In the genomic region with DNA sequence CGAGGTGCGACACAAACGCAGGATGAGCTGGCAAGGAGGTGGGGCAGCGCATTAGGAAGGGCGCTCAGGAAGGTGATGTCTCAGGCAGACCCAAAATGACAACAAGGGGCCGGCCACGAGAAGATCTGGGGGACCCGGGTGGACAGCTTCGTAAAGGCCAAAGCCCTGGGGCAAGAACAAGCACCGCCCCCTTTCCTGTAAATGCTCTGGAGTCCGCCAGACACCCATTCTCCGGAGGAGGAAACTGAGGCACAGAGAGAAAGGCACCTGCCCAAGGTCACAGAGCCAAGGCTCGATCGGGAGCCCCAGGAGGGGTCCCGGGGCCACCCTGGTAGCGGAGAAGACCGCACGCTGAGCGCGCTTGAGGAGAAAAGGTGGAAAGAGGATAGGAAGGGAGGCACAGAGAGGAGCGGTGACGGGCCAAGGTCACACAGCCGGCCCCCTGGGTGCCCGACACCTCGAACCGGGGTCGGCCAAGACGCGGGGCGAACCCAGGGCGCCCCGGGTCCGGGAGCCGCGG, we compare ENCODE assay signal across 7 cellular contexts. TPM values are rescaled to one million over a fixed set of nuclear protein-coding genes. Genes with fewer than 3 reads are reported as not detected.
A peak's percentile ranks its signal among the peaks of the same experiment; 100 is the strongest.
DNase-seq lines count a peak whose midpoint lies in the region; ATAC-seq and TF ChIP-seq lines count a peak whose summit lies in the region.
"Had no signal": no experiment of that assay in that cellular context is flagged by ENCODE, and none has a peak within 500 bp of the region (broad histone marks: within the 10 kb centered on the region; RNA-seq: fewer than 3 reads in every experiment).

No MANE protein-coding gene starts in this region.

- peaks cover 77% of the 10 kb centered on the region for H3K4me1 Mint-ChIP-seq in stimulated activated naive CD8-positive, alpha-beta T cell treated with anti-CD3 and anti-CD28 coated beads, Interleukin-15, amount 100 ng/mL, for 72 hours

- H3K9me3 Mint-ChIP-seq in stimulated activated naive CD8-positive, alpha-beta T cell treated with anti-CD3 and anti-CD28 coated beads, Interleukin-15, amount 100 ng/mL, for 72 hours: no peaks in the 10 kb centered on the region

- H3K27ac ChIP-seq in left ventricle myocardium inferior (replicated peaks): peak overlapping the region; percentile 97

- no peak for TF ChIP-seq CTCF in left ventricle myocardium inferior (IDR thresholded peaks at IDR 0.05; ENCODE audit: borderline replicate concordance)

- no peaks in the 10 kb centered on the region for H3K9me3 ChIP-seq in left ventricle myocardium inferior (replicated peaks)

- no peaks in the 10 kb centered on the region for H3K27me3 ChIP-seq in left ventricle myocardium inferior (ENCODE audit: low read depth)

- DNase-seq in G401 (ENCODE audit: low spot score): peak; percentile 8
- peak; percentile 16 for DNase-seq in activated CD4-positive, alpha-beta T cell treated with anti-CD3 and anti-CD28 coated beads for 48 hours
- DNase-seq in left ventricle myocardium inferior: no peak
- DNase-seq in stimulated activated naive CD8-positive, alpha-beta T cell treated with anti-CD3 and anti-CD28 coated beads, Interleukin-15, amount 100 ng/mL, for 72 hours: peak in 1 of 2 donors; percentile 20
- no peak for DNase-seq in KBM-7

- H3K4me3 ChIP-seq in left ventricle myocardium inferior: peak overlapping the region; percentile 94

- ATAC-seq in stimulated activated naive CD8-positive, alpha-beta T cell treated with anti-CD3 and anti-CD28 coated beads, Interleukin-15, amount 100 ng/mL, for 72 hours: no peak
- ATAC-seq in GM21447 (IDR thresholded peaks at IDR 0.05; ENCODE audit: unreplicated experiment): no peak

- in situ Hi-C loops in G401 (cut with HindIII; ENCODE audit: low sequenced_read_pairs) (no loop called here), KBM-7 (cut with MboI; ENCODE audit: low pct_unique_long_range_greater_than_20kb, low sequenced_read_pairs) (no loop called here)

- peaks cover 56% of the 10 kb centered on the region for H3K36me3 ChIP-seq in left ventricle myocardium inferior

- peak overlapping the region; percentile 99 to 100 for H3K27ac Mint-ChIP-seq in stimulated activated naive CD8-positive, alpha-beta T cell treated with anti-CD3 and anti-CD28 coated beads, Interleukin-15, amount 100 ng/mL, for 72 hours

- intact Hi-C loops in left ventricle myocardium inferior (cut with micrococcal nuclease): no loop called here

- H3K4me3 Mint-ChIP-seq in stimulated activated naive CD8-positive, alpha-beta T cell treated with anti-CD3 and anti-CD28 coated beads, Interleukin-15, amount 100 ng/mL, for 72 hours: peak overlapping the region; percentile 99 to 100

- H3K27me3 Mint-ChIP-seq in stimulated activated naive CD8-positive, alpha-beta T cell treated with anti-CD3 and anti-CD28 coated beads, Interleukin-15, amount 100 ng/mL, for 72 hours: no peaks in the 10 kb centered on the region

- peaks cover 96% of the 10 kb centered on the region for H3K4me1 ChIP-seq in left ventricle myocardium inferior

RNA-seq across cellular contexts. Expression of gene SAFB2, which starts 0.6 kb away (rescaled TPM):
- total RNA-seq in G401 (2014; rRNA removed; shearing (Covaris generic)): 6.0 and 13.7 TPM in 2 replicates
- 40.5 TPM for total RNA-seq in left ventricle myocardium inferior

RNA-seq across cellular contexts. Expression of gene SAFB, which starts 0.9 kb away (rescaled TPM):
- total RNA-seq in G401 (2014; rRNA removed; shearing (Covaris generic)): 43.8 and 65.7 TPM in 2 replicates
- 54.6 TPM for total RNA-seq in left ventricle myocardium inferior

RNA-seq across cellular contexts. Expression of gene TINCR, which starts 54.3 kb away (rescaled TPM):
- not detected in 2 replicates for total RNA-seq in G401 (2014; rRNA removed; shearing (Covaris generic))
- not detected for total RNA-seq in left ventricle myocardium inferior
- total RNA-seq: LHCN-M2 had no signal

RNA-seq across cellular contexts. Expression of gene MICOS13, which starts 58.3 kb away (rescaled TPM):
- 36.5 and 74.5 TPM in 2 replicates for total RNA-seq in G401 (2014; rRNA removed; shearing (Covaris generic))
- 155 TPM for total RNA-seq in left ventricle myocardium inferior

RNA-seq across cellular contexts. Expression of gene HSD11B1L, which starts 58.8 kb away (rescaled TPM):
- 15.1 and 18.8 TPM in 2 replicates for total RNA-seq in G401 (2014; rRNA removed; shearing (Covaris generic))
- 4.5 TPM for total RNA-seq in left ventricle myocardium inferior

Comparison
In these comparisons a context has a peak if more than half of its experiments do, and no peak if none do; other contexts are left out.
1. DNase-seq: peak in G401 (single experiment) and activated CD4-positive, alpha-beta T cell treated with anti-CD3 and anti-CD28 coated beads for 48 hours (single experiment); none in left ventricle myocardium inferior (single experiment) and KBM-7 (single experiment).